In genomic region chr5:17169507-17169906, GRCh38 we compare ENCODE assay signal across 15 cellular contexts. TPM values are rescaled to one million over a fixed set of nuclear protein-coding genes. Genes with fewer than 3 reads are reported as not detected.
DNase-seq lines count a peak whose midpoint lies in the region; ATAC-seq, FAIRE-seq and TF ChIP-seq lines count a peak whose summit lies in the region.
"Had no signal": no experiment of that assay in that cellular context is flagged by ENCODE, and none has a peak within 500 bp of the region (broad histone marks: within the 10 kb centered on the region; RNA-seq: fewer than 3 reads in every experiment).

No MANE protein-coding gene starts in this region.

- H2AFZ ChIP-seq in GM23248 = 0 out of 2 replicates have a peak overlapping the region, but pooled peaks have one; percentile 4
- no peak overlapping the region for H2AFZ ChIP-seq in hepatocyte

- H4K20me1 ChIP-seq in GM23248 (ENCODE audit: insufficient read depth) (no peaks in the 10 kb centered on the region), hepatocyte (ENCODE audit: insufficient read depth, poor library complexity, severe bottlenecking) (no peaks in the 10 kb centered on the region)

- POLR2A ChIA-PET in activated CD8-positive, alpha-beta T cell treated with anti-CD3 and anti-CD28 coated beads for 36 hours (lab: Charles Lee) = no interaction called here
- POLR2A ChIA-PET in RWPE1 (lab: Yijun Ruan, JAX; ENCODE audit: low non-redundant PET) = no interaction called here
- POLR2A ChIA-PET in activated CD8-positive, alpha-beta T cell treated with anti-CD3 and anti-CD28 coated beads, Interleukin-2, amount 10 ng/mL, durations not matched to agents 7 days and 5 days (lab: Charles Lee) = no interaction called here

- no peaks in the 10 kb centered on the region for H3K36me3 Mint-ChIP-seq in activated CD8-positive, alpha-beta T cell treated with anti-CD3 and anti-CD28 coated beads for 36 hours (ENCODE audit: low read depth)
- H3K36me3 Mint-ChIP-seq in glutamatergic neuron (ENCODE audit: unreplicated experiment) = no peaks in the 10 kb centered on the region
- no peaks in the 10 kb centered on the region for H3K36me3 Mint-ChIP-seq in activated CD8-positive, alpha-beta T cell treated with anti-CD3 and anti-CD28 coated beads, Interleukin-2, amount 10 ng/mL, durations not matched to agents 7 days and 5 days (ENCODE audit: low read depth)
- H3K36me3 Mint-ChIP-seq: activated naive CD8-positive, alpha-beta T cell; CD14-positive monocyte had no signal

- H3K4me3 ChIP-seq in GM23248 = no peak overlapping the region
- no peak overlapping the region for H3K4me3 ChIP-seq in bronchial epithelial cell (ENCODE audit: low read depth, low read length)
- no peak overlapping the region for H3K4me3 ChIP-seq in hepatocyte

- no peaks in the 10 kb centered on the region for H3K9me3 Mint-ChIP-seq in activated CD8-positive, alpha-beta T cell treated with anti-CD3 and anti-CD28 coated beads for 36 hours
- no peaks in the 10 kb centered on the region for H3K9me3 Mint-ChIP-seq in glutamatergic neuron (ENCODE audit: unreplicated experiment)
- no peaks in the 10 kb centered on the region for H3K9me3 Mint-ChIP-seq in activated CD8-positive, alpha-beta T cell treated with anti-CD3 and anti-CD28 coated beads, Interleukin-2, amount 10 ng/mL, durations not matched to agents 7 days and 5 days (ENCODE audit: insufficient read depth)
- H3K9me3 Mint-ChIP-seq: memory B cell had no signal

- H3K27me3 ChIP-seq in GM23248 (replicated peaks; ENCODE audit: insufficient read depth) (no peaks in the 10 kb centered on the region), bronchial epithelial cell (ENCODE audit: control insufficient read depth, insufficient read depth, low read length) (no peaks in the 10 kb centered on the region), hepatocyte (no peaks in the 10 kb centered on the region)

- H3K27ac Mint-ChIP-seq in activated CD8-positive, alpha-beta T cell treated with anti-CD3 and anti-CD28 coated beads for 36 hours = no peak overlapping the region
- H3K27ac Mint-ChIP-seq in glutamatergic neuron (ENCODE audit: unreplicated experiment) = no peak overlapping the region
- no peak overlapping the region for H3K27ac Mint-ChIP-seq in activated CD8-positive, alpha-beta T cell treated with anti-CD3 and anti-CD28 coated beads, Interleukin-2, amount 10 ng/mL, durations not matched to agents 7 days and 5 days
- H3K27ac Mint-ChIP-seq: activated naive CD8-positive, alpha-beta T cell; CD14-positive monocyte; memory B cell had no signal

- no peaks in the 10 kb centered on the region for H3K79me2 ChIP-seq in GM23248 (ENCODE audit: insufficient read depth)
- H3K79me2 ChIP-seq in hepatocyte = no peaks in the 10 kb centered on the region

- no peaks in the 10 kb centered on the region for H3K4me1 Mint-ChIP-seq in activated CD8-positive, alpha-beta T cell treated with anti-CD3 and anti-CD28 coated beads for 36 hours (ENCODE audit: low read depth)
- no peaks in the 10 kb centered on the region for H3K4me1 Mint-ChIP-seq in glutamatergic neuron (ENCODE audit: low read depth, unreplicated experiment)
- no peaks in the 10 kb centered on the region for H3K4me1 Mint-ChIP-seq in activated CD8-positive, alpha-beta T cell treated with anti-CD3 and anti-CD28 coated beads, Interleukin-2, amount 10 ng/mL, durations not matched to agents 7 days and 5 days (ENCODE audit: low read depth)
- H3K4me1 Mint-ChIP-seq: CD14-positive monocyte, memory B cell had no signal

- no peak overlapping the region for H3K4me3 Mint-ChIP-seq in activated CD8-positive, alpha-beta T cell treated with anti-CD3 and anti-CD28 coated beads for 36 hours
- no peak overlapping the region for H3K4me3 Mint-ChIP-seq in glutamatergic neuron (ENCODE audit: unreplicated experiment)
- no peak overlapping the region for H3K4me3 Mint-ChIP-seq in activated CD8-positive, alpha-beta T cell treated with anti-CD3 and anti-CD28 coated beads, Interleukin-2, amount 10 ng/mL, durations not matched to agents 7 days and 5 days
- H3K4me3 Mint-ChIP-seq: activated naive CD8-positive, alpha-beta T cell; CD14-positive monocyte; memory B cell had no signal

- WGBS in GM23248 (ENCODE audit: low coverage in 1 of 2, low lambda C conversion rate in 2 of 2, missing lambda C conversion rate in 2 of 2), 2 experiments = 2 to 4% methylated on average over 2 of the region's 2 CpGs
- WGBS in hepatocyte (ENCODE audit: low lambda C conversion rate, missing lambda C conversion rate) = 16% methylated on average over 2 of the region's 2 CpGs

- DNase-seq in GM23248 (peak; percentile 57), bronchial epithelial cell (ENCODE audit: low read depth) (peak; percentile 47), hepatocyte (ENCODE audit: low spot score) (peak; percentile 27), renal cortical epithelial cell (ENCODE audit: low read depth) (peak; percentile 23), glutamatergic neuron (no peak), RWPE1 (ENCODE audit: low spot score) (no peak)
- DNase-seq in activated CD8-positive, alpha-beta T cell treated with anti-CD3 and anti-CD28 coated beads for 36 hours = no peak
- DNase-seq in activated CD8-positive, alpha-beta T cell treated with anti-CD3 and anti-CD28 coated beads, Interleukin-2, amount 10 ng/mL, durations not matched to agents 7 days and 5 days = no peak
- DNase-seq: activated CD4-positive, alpha-beta T cell treated with anti-CD3 and anti-CD28 coated beads for 1 hour; DND-41; NCI-H2029; NCI-H526 treated with DMSO at 0.1 percent for 48 hours had no signal

- peak overlapping the region; percentile 51 for H3K4me2 ChIP-seq in GM23248 (ENCODE audit: unreplicated experiment)
- H3K4me2 ChIP-seq in hepatocyte = no peak overlapping the region

- peaks cover under 1% of the 10 kb centered on the region for H3K27me3 Mint-ChIP-seq in activated CD8-positive, alpha-beta T cell treated with anti-CD3 and anti-CD28 coated beads for 36 hours
- peaks cover 3% of the 10 kb centered on the region for H3K27me3 Mint-ChIP-seq in glutamatergic neuron (ENCODE audit: unreplicated experiment)
- no peaks in the 10 kb centered on the region for H3K27me3 Mint-ChIP-seq in activated CD8-positive, alpha-beta T cell treated with anti-CD3 and anti-CD28 coated beads, Interleukin-2, amount 10 ng/mL, durations not matched to agents 7 days and 5 days (ENCODE audit: low read depth)
- H3K27me3 Mint-ChIP-seq: activated naive CD8-positive, alpha-beta T cell had no signal

- H3K27ac ChIP-seq in GM23248 = peak overlapping the region; percentile 14
- peak overlapping the region; percentile 23 for H3K27ac ChIP-seq in hepatocyte
- H3K27ac ChIP-seq in RWPE1 = no peak overlapping the region

- CTCF ChIA-PET in activated CD8-positive, alpha-beta T cell treated with anti-CD3 and anti-CD28 coated beads for 36 hours (lab: Charles Lee) = interaction anchor here (2.1 kb wide), 1 partner anchor 21 kb away, joined by 6 read pairs; no protein-coding TSS in a partner anchor
- CTCF ChIA-PET in RWPE1 (lab: Yijun Ruan, JAX) = no interaction called here
- CTCF ChIA-PET in activated CD8-positive, alpha-beta T cell treated with anti-CD3 and anti-CD28 coated beads, Interleukin-2, amount 10 ng/mL, durations not matched to agents 7 days and 5 days (lab: Charles Lee) = no interaction called here

- in situ Hi-C loops in GM23248 (cut with MboI) = no loop called here

- intact Hi-C loops in activated CD8-positive, alpha-beta T cell treated with anti-CD3 and anti-CD28 coated beads for 36 hours (cut with micrococcal nuclease) = no loop called here

- ATAC-seq in activated CD8-positive, alpha-beta T cell treated with anti-CD3 and anti-CD28 coated beads for 36 hours = no peak
- no peak for ATAC-seq in activated CD8-positive, alpha-beta T cell treated with anti-CD3 and anti-CD28 coated beads, Interleukin-2, amount 10 ng/mL, durations not matched to agents 7 days and 5 days

- peaks cover 15% of the 10 kb centered on the region for H3K4me1 ChIP-seq in GM23248 (ENCODE audit: insufficient read depth)
- H3K4me1 ChIP-seq in hepatocyte (ENCODE audit: insufficient read depth) = peaks cover 6% of the 10 kb centered on the region

- H3K9me3 ChIP-seq in GM23248 (ENCODE audit: low read depth) (no peaks in the 10 kb centered on the region), hepatocyte (ENCODE audit: low read depth) (no peaks in the 10 kb centered on the region)

- TF ChIP-seq CTCF in bronchial epithelial cell (IDR thresholded peaks at IDR 0.05; ENCODE audit: insufficient read depth, low read length, severe bottlenecking) (no peak), hepatocyte (IDR thresholded peaks at IDR 0.05; ENCODE audit: poor library complexity) (no peak), glutamatergic neuron (IDR thresholded peaks at IDR 0.05; ENCODE audit: partially characterized antibody, unreplicated experiment) (no peak), RWPE1 (conservative IDR thresholded peaks at IDR 0.05; ENCODE audit: low read depth) (no peak)
- TF ChIP-seq CTCF in activated CD8-positive, alpha-beta T cell treated with anti-CD3 and anti-CD28 coated beads for 36 hours (IDR thresholded peaks at IDR 0.05) = no peak

- H3K9ac ChIP-seq in GM23248 = no peak overlapping the region

- H3F3A ChIP-seq in GM23248 (ENCODE audit: insufficient read depth) = peaks cover 11% of the 10 kb centered on the region

- H3K9me2 ChIP-seq in GM23248 (ENCODE audit: insufficient read depth) = no peaks in the 10 kb centered on the region
- no peaks in the 10 kb centered on the region for H3K9me2 ChIP-seq in hepatocyte (replicated peaks; ENCODE audit: insufficient read depth)

- FAIRE-seq in bronchial epithelial cell (lab: Jason Lieb, UNC) = no peak

- H3K36me3 ChIP-seq in GM23248 (ENCODE audit: low read depth) (no peaks in the 10 kb centered on the region), bronchial epithelial cell (ENCODE audit: control insufficient read depth, insufficient read depth, low read length) (no peaks in the 10 kb centered on the region), hepatocyte (replicated peaks; ENCODE audit: insufficient read depth, low read depth) (no peaks in the 10 kb centered on the region)

RNA-seq across cellular contexts. Expression of gene BASP1, which starts 47.9 kb away (rescaled TPM):
- 121 and 124 TPM in 2 replicates for total RNA-seq in GM23248 (2014; rRNA removed; shearing (Covaris generic))
- polyA plus RNA-seq in GM23248 (2016; fragmentation: Nextera tagmentation; extraction: Ambion mirVana) = 58.4 and 60.4 TPM in 2 replicates
- 78.7 and 80.4 TPM in 2 replicates for total RNA-seq in bronchial epithelial cell
- total RNA-seq in hepatocyte = 134 and 137 TPM in 2 replicates
- 175 and 183 TPM in 2 replicates for polyA plus RNA-seq in hepatocyte
- 79.5 and 82.6 TPM in 2 replicates for total RNA-seq in renal cortical epithelial cell
- under 1 TPM; 0.18 to 0.47 TPM for total RNA-seq in activated CD8-positive, alpha-beta T cell treated with anti-CD3 and anti-CD28 coated beads for 36 hours
- total RNA-seq in glutamatergic neuron (ENCODE audit: unreplicated experiment) = 832 TPM
- not detected for total RNA-seq in activated CD8-positive, alpha-beta T cell treated with anti-CD3 and anti-CD28 coated beads, Interleukin-2, amount 10 ng/mL, durations not matched to agents 7 days and 5 days

Comparison
In these comparisons a context has a peak if more than half of its experiments do, and no peak if none do; other contexts are left out.
1. DNase-seq: peak in GM23248 (single experiment), bronchial epithelial cell (single experiment), hepatocyte (single experiment) and renal cortical epithelial cell (single experiment); none in activated CD8-positive, alpha-beta T cell treated with anti-CD3 and anti-CD28 coated beads for 36 hours (single experiment), glutamatergic neuron (single experiment), RWPE1 (single experiment) and activated CD8-positive, alpha-beta T cell treated with anti-CD3 and anti-CD28 coated beads, Interleukin-2, amount 10 ng/mL, durations not matched to agents 7 days and 5 days (single experiment).
2. RNA of gene BASP1, which starts 47.9 kb away (total RNA-seq): 832 TPM in glutamatergic neuron (single experiment), 134 to 137 TPM in hepatocyte, 121 to 124 TPM in GM23248, 79.5 to 82.6 TPM in renal cortical epithelial cell and 78.7 to 80.4 TPM in bronchial epithelial cell; 0.18 to 0.47 TPM in activated CD8-positive, alpha-beta T cell treated with anti-CD3 and anti-CD28 coated beads for 36 hours and not detected in activated CD8-positive, alpha-beta T cell treated with anti-CD3 and anti-CD28 coated beads, Interleukin-2, amount 10 ng/mL, durations not matched to agents 7 days and 5 days; every median in the first group is over 10 times any median in the second.